24 cellular contexts compared by ENCODE assay signal in the genomic region with DNA sequence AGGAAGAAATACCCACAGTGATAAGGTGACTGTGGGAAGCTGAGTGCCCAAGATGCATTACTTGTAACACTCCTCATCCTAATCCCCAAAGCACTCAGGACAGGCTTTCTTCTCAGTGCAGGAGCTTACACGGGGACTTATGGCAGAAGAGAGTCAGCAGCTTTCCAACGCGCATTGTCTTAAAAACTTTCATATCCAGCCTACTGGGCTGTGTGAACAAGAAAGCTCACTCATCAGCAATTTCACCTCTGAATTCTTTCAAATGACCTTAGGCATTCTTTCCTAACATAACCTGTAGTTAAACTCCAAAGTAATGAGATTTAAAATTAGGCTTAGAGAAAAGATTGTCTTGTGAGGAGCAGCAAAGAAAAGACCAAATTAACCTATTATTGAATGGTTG.
"Had no signal": no experiment of that assay in that cellular context is flagged by ENCODE, and none has a peak within 500 bp of the region (broad histone marks: within the 10 kb centered on the region; RNA-seq: fewer than 3 reads in every experiment).

No MANE protein-coding gene starts in this region.

- H3K4me3 ChIP-seq: esophagus muscularis mucosa, heart right ventricle, lower lobe of right lung, skin epidermis, transverse colon, vagina had no signal

- FAIRE-seq: TTC549 had no signal

- H3K4me3 Mint-ChIP-seq: activated B cell treated with CpG ODN at 0.5 μM for 24 hours; activated CD4-positive, alpha-beta memory T cell treated with anti-CD3 and anti-CD28 coated beads for 36 hours; activated naive CD8-positive, alpha-beta T cell treated with anti-CD3 and anti-CD28 coated beads for 36 hours; brain; central memory CD8-positive, alpha-beta T cell; immature natural killer cell; natural killer cell treated with Interleukin-12 subunit alpha and Interleukin-12 subunit beta and Interleukin-15 and Interleukin-18, amount 100 ng/mL, for 72 hours had no signal

- H3K27ac Mint-ChIP-seq: activated B cell treated with CpG ODN at 0.5 μM for 24 hours; activated CD4-positive, alpha-beta memory T cell treated with anti-CD3 and anti-CD28 coated beads for 36 hours; activated naive CD8-positive, alpha-beta T cell treated with anti-CD3 and anti-CD28 coated beads for 36 hours; immature natural killer cell; natural killer cell treated with Interleukin-12 subunit alpha and Interleukin-12 subunit beta and Interleukin-15 and Interleukin-18, amount 100 ng/mL, for 72 hours had no signal

- H3K27ac ChIP-seq: esophagus muscularis mucosa, heart right ventricle, lower lobe of right lung, skin epidermis, transverse colon, vagina had no signal

- H3K27me3 ChIP-seq: esophagus muscularis mucosa, transverse colon, vagina had no signal

- H3K36me3 ChIP-seq: esophagus muscularis mucosa, heart right ventricle, lower lobe of right lung, transverse colon, vagina had no signal

- H3K4me1 ChIP-seq: esophagus muscularis mucosa, heart right ventricle, lower lobe of right lung, transverse colon, vagina had no signal

- DNase-seq: activated B cell treated with CpG ODN at 0.5 μM for 24 hours; activated CD4-positive, alpha-beta memory T cell treated with anti-CD3 and anti-CD28 coated beads for 36 hours; activated CD4-positive, alpha-beta T cell treated with anti-CD3 and anti-CD28 coated beads for 4 hours; activated naive CD4-positive, alpha-beta T cell; activated naive CD8-positive, alpha-beta T cell treated with anti-CD3 and anti-CD28 coated beads for 36 hours; activated T-cell treated with anti-CD3 and anti-CD28 coated beads for 4 hours; cortex of kidney; effector CD4-positive, alpha-beta T cell; heart right ventricle; immature natural killer cell; left cardiac atrium; lower lobe of right lung; nucleus accumbens; stimulated activated naive CD8-positive, alpha-beta T cell treated with anti-CD3 and anti-CD28 coated beads, Interleukin-15, Interleukin-2, amounts not matched to agents 100 U/mL and 50 U/mL, for 24 hours; substantia nigra; SW 1271; transverse colon had no signal

- H3K36me3 Mint-ChIP-seq: activated CD4-positive, alpha-beta memory T cell treated with anti-CD3 and anti-CD28 coated beads for 36 hours; activated naive CD8-positive, alpha-beta T cell treated with anti-CD3 and anti-CD28 coated beads for 36 hours; brain; immature natural killer cell; natural killer cell treated with Interleukin-12 subunit alpha and Interleukin-12 subunit beta and Interleukin-15 and Interleukin-18, amount 100 ng/mL, for 72 hours had no signal

- ATAC-seq: heart right ventricle; left cardiac atrium; lower lobe of right lung; natural killer cell treated with Interleukin-12 subunit alpha and Interleukin-12 subunit beta and Interleukin-15 and Interleukin-18, amount 100 ng/mL, for 72 hours; stimulated activated naive CD8-positive, alpha-beta T cell treated with anti-CD3 and anti-CD28 coated beads, Interleukin-15, Interleukin-2, amounts not matched to agents 100 U/mL and 50 U/mL, for 24 hours had no signal

- H3K9me3 ChIP-seq: esophagus muscularis mucosa, heart right ventricle, lower lobe of right lung, transverse colon, vagina had no signal

- H3K4me1 Mint-ChIP-seq: activated B cell treated with CpG ODN at 0.5 μM for 24 hours; activated naive CD8-positive, alpha-beta T cell treated with anti-CD3 and anti-CD28 coated beads for 36 hours; brain; central memory CD8-positive, alpha-beta T cell; immature natural killer cell had no signal

- H3K9me3 Mint-ChIP-seq: activated B cell treated with CpG ODN at 0.5 μM for 24 hours; activated CD4-positive, alpha-beta memory T cell treated with anti-CD3 and anti-CD28 coated beads for 36 hours; activated naive CD8-positive, alpha-beta T cell treated with anti-CD3 and anti-CD28 coated beads for 36 hours; brain; central memory CD8-positive, alpha-beta T cell; immature natural killer cell; natural killer cell treated with Interleukin-12 subunit alpha and Interleukin-12 subunit beta and Interleukin-15 and Interleukin-18, amount 100 ng/mL, for 72 hours had no signal
